In the genomic region with DNA sequence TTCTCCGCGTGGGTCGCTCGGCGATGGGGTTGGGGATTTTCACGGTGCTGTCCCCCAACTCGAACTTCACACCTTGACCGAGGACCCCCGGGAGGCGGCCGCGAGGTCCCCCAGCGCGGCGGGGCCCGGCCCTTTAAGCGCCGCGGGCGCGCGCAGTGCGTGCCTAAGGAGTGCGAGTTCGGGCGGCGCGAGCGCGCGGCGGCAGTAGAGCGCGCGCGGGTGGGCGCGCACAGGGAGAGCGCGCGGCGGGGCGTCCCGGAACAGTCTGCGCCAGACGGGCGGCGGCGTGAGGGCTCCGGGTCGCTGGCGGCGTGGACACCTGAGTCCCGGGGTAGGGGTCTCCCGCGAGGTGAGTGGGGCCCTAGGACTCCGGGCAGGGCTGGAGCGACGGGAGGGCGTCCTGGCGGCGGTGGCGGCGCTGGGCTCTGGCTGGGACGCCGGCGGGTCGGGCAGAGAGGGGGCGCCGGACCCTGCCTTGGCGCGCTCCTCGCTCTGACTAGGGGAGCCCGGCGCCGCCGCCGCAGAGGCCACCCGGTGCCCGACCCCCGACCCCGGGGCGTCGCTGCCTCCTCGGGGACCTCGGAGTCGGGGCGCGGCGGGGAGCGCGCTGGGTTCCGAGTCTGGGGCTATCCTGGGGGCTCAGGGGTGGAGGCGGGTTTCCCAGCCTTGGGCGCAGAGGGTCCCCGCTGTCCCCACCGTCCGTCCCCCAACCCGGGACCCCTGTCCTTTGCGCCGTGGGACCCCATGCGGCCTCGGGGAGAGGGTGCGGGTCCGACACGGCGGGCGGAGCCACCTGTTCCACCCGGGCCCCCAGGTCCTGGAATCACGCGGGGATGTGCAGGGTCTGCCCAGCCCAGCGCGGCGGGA, we compare ENCODE assay signal across 1 cellular context.
TF ChIP-seq lines count a peak whose summit lies in the region.

A gene with protein sequence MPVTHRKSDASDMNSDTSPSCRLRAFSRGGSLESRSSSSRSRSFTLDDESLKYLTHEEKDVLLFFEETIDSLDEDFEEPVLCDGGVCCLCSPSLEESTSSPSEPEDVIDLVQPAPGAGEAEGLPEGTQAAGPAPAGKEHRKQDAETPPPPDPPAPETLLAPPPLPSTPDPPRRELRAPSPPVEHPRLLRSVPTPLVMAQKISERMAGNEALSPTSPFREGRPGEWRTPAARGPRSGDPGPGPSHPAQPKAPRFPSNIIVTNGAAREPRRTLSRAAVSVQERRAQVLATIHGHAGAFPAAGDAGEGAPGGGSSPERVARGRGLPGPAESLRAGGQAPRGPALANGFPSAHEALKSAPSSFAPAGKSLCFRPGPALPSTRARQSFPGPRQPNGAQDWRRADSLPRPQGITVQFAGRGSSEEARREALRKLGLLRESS (plus strand): TSS at position 235 of the 867 bp plus-strand sequence. CDS start 28,722 bp downstream, outside the sequence.

TF ChIP-seq in HepG2, 621 proteins besides CTCF, POLR2A, EP300 and RAD21 (continued from another document and continues in another):
- TF ChIP-seq, protein P1, sequence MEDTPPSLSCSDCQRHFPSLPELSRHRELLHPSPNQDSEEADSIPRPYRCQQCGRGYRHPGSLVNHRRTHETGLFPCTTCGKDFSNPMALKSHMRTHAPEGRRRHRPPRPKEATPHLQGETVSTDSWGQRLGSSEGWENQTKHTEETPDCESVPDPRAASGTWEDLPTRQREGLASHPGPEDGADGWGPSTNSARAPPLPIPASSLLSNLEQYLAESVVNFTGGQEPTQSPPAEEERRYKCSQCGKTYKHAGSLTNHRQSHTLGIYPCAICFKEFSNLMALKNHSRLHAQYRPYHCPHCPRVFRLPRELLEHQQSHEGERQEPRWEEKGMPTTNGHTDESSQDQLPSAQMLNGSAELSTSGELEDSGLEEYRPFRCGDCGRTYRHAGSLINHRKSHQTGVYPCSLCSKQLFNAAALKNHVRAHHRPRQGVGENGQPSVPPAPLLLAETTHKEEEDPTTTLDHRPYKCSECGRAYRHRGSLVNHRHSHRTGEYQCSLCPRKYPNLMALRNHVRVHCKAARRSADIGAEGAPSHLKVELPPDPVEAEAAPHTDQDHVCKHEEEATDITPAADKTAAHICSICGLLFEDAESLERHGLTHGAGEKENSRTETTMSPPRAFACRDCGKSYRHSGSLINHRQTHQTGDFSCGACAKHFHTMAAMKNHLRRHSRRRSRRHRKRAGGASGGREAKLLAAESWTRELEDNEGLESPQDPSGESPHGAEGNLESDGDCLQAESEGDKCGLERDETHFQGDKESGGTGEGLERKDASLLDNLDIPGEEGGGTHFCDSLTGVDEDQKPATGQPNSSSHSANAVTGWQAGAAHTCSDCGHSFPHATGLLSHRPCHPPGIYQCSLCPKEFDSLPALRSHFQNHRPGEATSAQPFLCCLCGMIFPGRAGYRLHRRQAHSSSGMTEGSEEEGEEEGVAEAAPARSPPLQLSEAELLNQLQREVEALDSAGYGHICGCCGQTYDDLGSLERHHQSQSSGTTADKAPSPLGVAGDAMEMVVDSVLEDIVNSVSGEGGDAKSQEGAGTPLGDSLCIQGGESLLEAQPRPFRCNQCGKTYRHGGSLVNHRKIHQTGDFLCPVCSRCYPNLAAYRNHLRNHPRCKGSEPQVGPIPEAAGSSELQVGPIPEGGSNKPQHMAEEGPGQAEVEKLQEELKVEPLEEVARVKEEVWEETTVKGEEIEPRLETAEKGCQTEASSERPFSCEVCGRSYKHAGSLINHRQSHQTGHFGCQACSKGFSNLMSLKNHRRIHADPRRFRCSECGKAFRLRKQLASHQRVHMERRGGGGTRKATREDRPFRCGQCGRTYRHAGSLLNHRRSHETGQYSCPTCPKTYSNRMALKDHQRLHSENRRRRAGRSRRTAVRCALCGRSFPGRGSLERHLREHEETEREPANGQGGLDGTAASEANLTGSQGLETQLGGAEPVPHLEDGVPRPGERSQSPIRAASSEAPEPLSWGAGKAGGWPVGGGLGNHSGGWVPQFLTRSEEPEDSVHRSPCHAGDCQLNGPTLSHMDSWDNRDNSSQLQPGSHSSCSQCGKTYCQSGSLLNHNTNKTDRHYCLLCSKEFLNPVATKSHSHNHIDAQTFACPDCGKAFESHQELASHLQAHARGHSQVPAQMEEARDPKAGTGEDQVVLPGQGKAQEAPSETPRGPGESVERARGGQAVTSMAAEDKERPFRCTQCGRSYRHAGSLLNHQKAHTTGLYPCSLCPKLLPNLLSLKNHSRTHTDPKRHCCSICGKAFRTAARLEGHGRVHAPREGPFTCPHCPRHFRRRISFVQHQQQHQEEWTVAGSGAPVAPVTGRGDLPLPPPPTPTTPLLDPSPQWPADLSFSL (CRISPR knock-in tag; IDR thresholded peaks at IDR 0.05), result no peak
- TF ChIP-seq, protein P2, sequence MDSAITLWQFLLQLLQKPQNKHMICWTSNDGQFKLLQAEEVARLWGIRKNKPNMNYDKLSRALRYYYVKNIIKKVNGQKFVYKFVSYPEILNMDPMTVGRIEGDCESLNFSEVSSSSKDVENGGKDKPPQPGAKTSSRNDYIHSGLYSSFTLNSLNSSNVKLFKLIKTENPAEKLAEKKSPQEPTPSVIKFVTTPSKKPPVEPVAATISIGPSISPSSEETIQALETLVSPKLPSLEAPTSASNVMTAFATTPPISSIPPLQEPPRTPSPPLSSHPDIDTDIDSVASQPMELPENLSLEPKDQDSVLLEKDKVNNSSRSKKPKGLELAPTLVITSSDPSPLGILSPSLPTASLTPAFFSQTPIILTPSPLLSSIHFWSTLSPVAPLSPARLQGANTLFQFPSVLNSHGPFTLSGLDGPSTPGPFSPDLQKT (CRISPR knock-in tag; IDR thresholded peaks at IDR 0.05; ENCODE audit: borderline replicate concordance), result no peak
- TF ChIP-seq NFIB (CRISPR knock-in tag; IDR thresholded peaks at IDR 0.05; ENCODE audit: borderline replicate concordance) (no peak), HNF4A (CRISPR knock-in tag; IDR thresholded peaks at IDR 0.05) (no peak), ZNF83 (CRISPR knock-in tag; IDR thresholded peaks at IDR 0.05; ENCODE audit: borderline replicate concordance) (peak; percentile 36; the same call in 1 of the 2 replicates), ZSCAN25 (CRISPR knock-in tag; IDR thresholded peaks at IDR 0.05) (0 out of 2 replicates have a peak, but pooled peaks have one; percentile 47), AGO2 (optimal IDR thresholded peaks at IDR 0.05; ENCODE audit: low read depth, low read length) (peak; percentile 37), GATAD1 (CRISPR knock-in tag; IDR thresholded peaks at IDR 0.05) (no peak), ZNF7 (CRISPR knock-in tag; IDR thresholded peaks at IDR 0.05) (no peak), AHR (CRISPR knock-in tag; IDR thresholded peaks at IDR 0.05) (0 out of 2 replicates have a peak, but pooled peaks have one; percentile 44), HOXA3 (CRISPR knock-in tag; IDR thresholded peaks at IDR 0.05) (peak; percentile 44; the same call in 1 of the 2 replicates), NRL (CRISPR knock-in tag; IDR thresholded peaks at IDR 0.05; ENCODE audit: borderline replicate concordance) (no peak), ARNT2 (CRISPR knock-in tag; IDR thresholded peaks at IDR 0.05; ENCODE audit: low read depth) (peak; percentile 62), ZNF431 (CRISPR knock-in tag; IDR thresholded peaks at IDR 0.05; ENCODE audit: borderline replicate concordance, low read depth) (no peak), LCORL (IDR thresholded peaks at IDR 0.05) (no peak), LCORL (CRISPR knock-in tag; IDR thresholded peaks at IDR 0.05) (0 out of 2 replicates have a peak, but pooled peaks have one; percentile 34), PLRG1 (conservative IDR thresholded peaks at IDR 0.05) (no peak), MYNN (CRISPR knock-in tag; IDR thresholded peaks at IDR 0.05; ENCODE audit: low read depth) (no peak), KLF12 (CRISPR knock-in tag; IDR thresholded peaks at IDR 0.05; ENCODE audit: borderline replicate concordance) (no peak)
- TF ChIP-seq, protein P3, sequence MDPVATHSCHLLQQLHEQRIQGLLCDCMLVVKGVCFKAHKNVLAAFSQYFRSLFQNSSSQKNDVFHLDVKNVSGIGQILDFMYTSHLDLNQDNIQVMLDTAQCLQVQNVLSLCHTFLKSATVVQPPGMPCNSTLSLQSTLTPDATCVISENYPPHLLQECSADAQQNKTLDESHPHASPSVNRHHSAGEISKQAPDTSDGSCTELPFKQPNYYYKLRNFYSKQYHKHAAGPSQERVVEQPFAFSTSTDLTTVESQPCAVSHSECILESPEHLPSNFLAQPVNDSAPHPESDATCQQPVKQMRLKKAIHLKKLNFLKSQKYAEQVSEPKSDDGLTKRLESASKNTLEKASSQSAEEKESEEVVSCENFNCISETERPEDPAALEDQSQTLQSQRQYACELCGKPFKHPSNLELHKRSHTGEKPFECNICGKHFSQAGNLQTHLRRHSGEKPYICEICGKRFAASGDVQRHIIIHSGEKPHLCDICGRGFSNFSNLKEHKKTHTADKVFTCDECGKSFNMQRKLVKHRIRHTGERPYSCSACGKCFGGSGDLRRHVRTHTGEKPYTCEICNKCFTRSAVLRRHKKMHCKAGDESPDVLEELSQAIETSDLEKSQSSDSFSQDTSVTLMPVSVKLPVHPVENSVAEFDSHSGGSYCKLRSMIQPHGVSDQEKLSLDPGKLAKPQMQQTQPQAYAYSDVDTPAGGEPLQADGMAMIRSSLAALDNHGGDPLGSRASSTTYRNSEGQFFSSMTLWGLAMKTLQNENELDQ (CRISPR knock-in tag; IDR thresholded peaks at IDR 0.05; ENCODE audit: borderline replicate concordance), result no peak
- TF ChIP-seq, protein P4, sequence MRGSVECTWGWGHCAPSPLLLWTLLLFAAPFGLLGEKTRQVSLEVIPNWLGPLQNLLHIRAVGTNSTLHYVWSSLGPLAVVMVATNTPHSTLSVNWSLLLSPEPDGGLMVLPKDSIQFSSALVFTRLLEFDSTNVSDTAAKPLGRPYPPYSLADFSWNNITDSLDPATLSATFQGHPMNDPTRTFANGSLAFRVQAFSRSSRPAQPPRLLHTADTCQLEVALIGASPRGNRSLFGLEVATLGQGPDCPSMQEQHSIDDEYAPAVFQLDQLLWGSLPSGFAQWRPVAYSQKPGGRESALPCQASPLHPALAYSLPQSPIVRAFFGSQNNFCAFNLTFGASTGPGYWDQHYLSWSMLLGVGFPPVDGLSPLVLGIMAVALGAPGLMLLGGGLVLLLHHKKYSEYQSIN (CRISPR knock-in tag; IDR thresholded peaks at IDR 0.05; ENCODE audit: borderline replicate concordance), result no peak
- TF ChIP-seq, protein P5, sequence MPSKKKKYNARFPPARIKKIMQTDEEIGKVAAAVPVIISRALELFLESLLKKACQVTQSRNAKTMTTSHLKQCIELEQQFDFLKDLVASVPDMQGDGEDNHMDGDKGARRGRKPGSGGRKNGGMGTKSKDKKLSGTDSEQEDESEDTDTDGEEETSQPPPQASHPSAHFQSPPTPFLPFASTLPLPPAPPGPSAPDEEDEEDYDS (CRISPR knock-in tag; IDR thresholded peaks at IDR 0.05), result no peak
- TF ChIP-seq, protein P6, sequence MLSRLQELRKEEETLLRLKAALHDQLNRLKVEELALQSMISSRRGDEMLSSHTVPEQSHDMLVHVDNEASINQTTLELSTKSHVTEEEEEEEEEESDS (CRISPR knock-in tag; IDR thresholded peaks at IDR 0.05; ENCODE audit: borderline replicate concordance), result no peak
- TF ChIP-seq, protein P7, sequence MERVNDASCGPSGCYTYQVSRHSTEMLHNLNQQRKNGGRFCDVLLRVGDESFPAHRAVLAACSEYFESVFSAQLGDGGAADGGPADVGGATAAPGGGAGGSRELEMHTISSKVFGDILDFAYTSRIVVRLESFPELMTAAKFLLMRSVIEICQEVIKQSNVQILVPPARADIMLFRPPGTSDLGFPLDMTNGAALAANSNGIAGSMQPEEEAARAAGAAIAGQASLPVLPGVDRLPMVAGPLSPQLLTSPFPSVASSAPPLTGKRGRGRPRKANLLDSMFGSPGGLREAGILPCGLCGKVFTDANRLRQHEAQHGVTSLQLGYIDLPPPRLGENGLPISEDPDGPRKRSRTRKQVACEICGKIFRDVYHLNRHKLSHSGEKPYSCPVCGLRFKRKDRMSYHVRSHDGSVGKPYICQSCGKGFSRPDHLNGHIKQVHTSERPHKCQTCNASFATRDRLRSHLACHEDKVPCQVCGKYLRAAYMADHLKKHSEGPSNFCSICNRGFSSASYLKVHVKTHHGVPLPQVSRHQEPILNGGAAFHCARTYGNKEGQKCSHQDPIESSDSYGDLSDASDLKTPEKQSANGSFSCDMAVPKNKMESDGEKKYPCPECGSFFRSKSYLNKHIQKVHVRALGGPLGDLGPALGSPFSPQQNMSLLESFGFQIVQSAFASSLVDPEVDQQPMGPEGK (CRISPR knock-in tag; IDR thresholded peaks at IDR 0.05), result no peak
- TF ChIP-seq, protein P8, sequence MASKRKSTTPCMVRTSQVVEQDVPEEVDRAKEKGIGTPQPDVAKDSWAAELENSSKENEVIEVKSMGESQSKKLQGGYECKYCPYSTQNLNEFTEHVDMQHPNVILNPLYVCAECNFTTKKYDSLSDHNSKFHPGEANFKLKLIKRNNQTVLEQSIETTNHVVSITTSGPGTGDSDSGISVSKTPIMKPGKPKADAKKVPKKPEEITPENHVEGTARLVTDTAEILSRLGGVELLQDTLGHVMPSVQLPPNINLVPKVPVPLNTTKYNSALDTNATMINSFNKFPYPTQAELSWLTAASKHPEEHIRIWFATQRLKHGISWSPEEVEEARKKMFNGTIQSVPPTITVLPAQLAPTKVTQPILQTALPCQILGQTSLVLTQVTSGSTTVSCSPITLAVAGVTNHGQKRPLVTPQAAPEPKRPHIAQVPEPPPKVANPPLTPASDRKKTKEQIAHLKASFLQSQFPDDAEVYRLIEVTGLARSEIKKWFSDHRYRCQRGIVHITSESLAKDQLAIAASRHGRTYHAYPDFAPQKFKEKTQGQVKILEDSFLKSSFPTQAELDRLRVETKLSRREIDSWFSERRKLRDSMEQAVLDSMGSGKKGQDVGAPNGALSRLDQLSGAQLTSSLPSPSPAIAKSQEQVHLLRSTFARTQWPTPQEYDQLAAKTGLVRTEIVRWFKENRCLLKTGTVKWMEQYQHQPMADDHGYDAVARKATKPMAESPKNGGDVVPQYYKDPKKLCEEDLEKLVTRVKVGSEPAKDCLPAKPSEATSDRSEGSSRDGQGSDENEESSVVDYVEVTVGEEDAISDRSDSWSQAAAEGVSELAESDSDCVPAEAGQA (IDR thresholded peaks at IDR 0.05; ENCODE audit: low read depth), result no peak
- TF ChIP-seq, protein P8 (CRISPR knock-in tag; IDR thresholded peaks at IDR 0.05; ENCODE audit: borderline replicate concordance), result no peak
- TF ChIP-seq, protein P9, sequence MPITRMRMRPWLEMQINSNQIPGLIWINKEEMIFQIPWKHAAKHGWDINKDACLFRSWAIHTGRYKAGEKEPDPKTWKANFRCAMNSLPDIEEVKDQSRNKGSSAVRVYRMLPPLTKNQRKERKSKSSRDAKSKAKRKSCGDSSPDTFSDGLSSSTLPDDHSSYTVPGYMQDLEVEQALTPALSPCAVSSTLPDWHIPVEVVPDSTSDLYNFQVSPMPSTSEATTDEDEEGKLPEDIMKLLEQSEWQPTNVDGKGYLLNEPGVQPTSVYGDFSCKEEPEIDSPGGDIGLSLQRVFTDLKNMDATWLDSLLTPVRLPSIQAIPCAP (CRISPR knock-in tag; IDR thresholded peaks at IDR 0.05; ENCODE audit: low read depth), result no peak
